In the genomic region with DNA sequence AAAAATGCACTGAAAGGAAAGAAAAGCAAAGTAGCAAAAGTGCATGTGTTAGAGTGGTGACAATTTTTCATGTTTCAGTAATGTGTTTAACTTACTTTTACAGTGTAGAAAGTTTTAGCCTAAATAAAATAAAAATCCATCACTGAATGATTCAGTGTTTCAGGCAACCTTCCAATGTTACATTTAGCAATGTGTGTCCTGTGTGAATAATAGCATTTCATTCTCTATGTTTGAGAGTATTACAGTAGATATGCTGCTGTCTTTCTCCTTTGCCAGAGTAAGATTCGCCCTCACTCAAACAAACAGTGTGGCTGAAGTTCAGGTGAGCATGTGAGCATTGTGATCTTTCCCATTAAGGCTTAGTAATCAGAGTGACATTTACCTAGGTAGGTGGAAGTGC, we compare ENCODE assay signal across 15 cellular contexts.
A peak's percentile ranks its signal among the peaks of the same experiment; 100 is the strongest.
DNase-seq lines count a peak whose midpoint lies in the region; ATAC-seq and TF ChIP-seq lines count a peak whose summit lies in the region.
"Had no signal": no experiment of that assay in that cellular context is flagged by ENCODE, and none has a peak within 500 bp of the region (broad histone marks: within the 10 kb centered on the region; RNA-seq: fewer than 3 reads in every experiment).

No MANE protein-coding gene starts in this region.

- H3K4me2 ChIP-seq in GM23248 (ENCODE audit: unreplicated experiment), result peak overlapping the region; percentile 70

- intact Hi-C loops in upper lobe of right lung (cut with DNase I), result no loop called here

- in situ Hi-C loops in GM23248 (cut with MboI), result no loop called here

- peak overlapping the region; percentile 31 for H3K9ac ChIP-seq in GM23248

- no peak overlapping the region for H3K4me3 Mint-ChIP-seq in activated CD8-positive, alpha-beta memory T cell treated with anti-CD3 and anti-CD28 coated beads, Interleukin-2, amount 10 ng/mL, durations not matched to agents 7 days and 5 days
- H3K4me3 Mint-ChIP-seq: activated CD4-positive, alpha-beta memory T cell treated with anti-CD3 and anti-CD28 coated beads, Interleukin-2, amount 10 ng/mL, durations not matched to agents 7 days and 5 days; immature natural killer cell had no signal

- no peak for TF ChIP-seq CTCF in upper lobe of right lung (IDR thresholded peaks at IDR 0.05)

- H3K36me3 Mint-ChIP-seq in activated CD8-positive, alpha-beta memory T cell treated with anti-CD3 and anti-CD28 coated beads, Interleukin-2, amount 10 ng/mL, durations not matched to agents 7 days and 5 days, result no peaks in the 10 kb centered on the region
- H3K36me3 Mint-ChIP-seq: immature natural killer cell had no signal

- no peaks in the 10 kb centered on the region for H3K9me2 ChIP-seq in GM23248 (ENCODE audit: insufficient read depth)

- no peaks in the 10 kb centered on the region for H3K36me3 ChIP-seq in GM23248 (ENCODE audit: low read depth)
- no peaks in the 10 kb centered on the region for H3K36me3 ChIP-seq in upper lobe of right lung

- no peaks in the 10 kb centered on the region for H3K9me3 ChIP-seq in GM23248 (ENCODE audit: low read depth)
- H3K9me3 ChIP-seq in upper lobe of right lung, result no peaks in the 10 kb centered on the region

- 48 to 52% methylated on average over 1 of the region's 1 CpG for WGBS in GM23248 (ENCODE audit: low coverage in 1 of 2, low lambda C conversion rate in 2 of 2, missing lambda C conversion rate in 2 of 2), 2 experiments

- peaks cover 20% of the 10 kb centered on the region for H3K4me1 ChIP-seq in GM23248 (ENCODE audit: insufficient read depth)
- H3K4me1 ChIP-seq in upper lobe of right lung, result no peaks in the 10 kb centered on the region

- H3K27me3 Mint-ChIP-seq in activated CD8-positive, alpha-beta memory T cell treated with anti-CD3 and anti-CD28 coated beads, Interleukin-2, amount 10 ng/mL, durations not matched to agents 7 days and 5 days, result peaks cover under 1% of the 10 kb centered on the region
- H3K27me3 Mint-ChIP-seq: activated CD4-positive, alpha-beta memory T cell treated with anti-CD3 and anti-CD28 coated beads, Interleukin-2, amount 10 ng/mL, durations not matched to agents 7 days and 5 days had no signal

- H3K9me3 Mint-ChIP-seq in activated CD8-positive, alpha-beta memory T cell treated with anti-CD3 and anti-CD28 coated beads, Interleukin-2, amount 10 ng/mL, durations not matched to agents 7 days and 5 days (ENCODE audit: low read depth), result no peaks in the 10 kb centered on the region
- H3K9me3 Mint-ChIP-seq: activated CD4-positive, alpha-beta memory T cell treated with anti-CD3 and anti-CD28 coated beads, Interleukin-2, amount 10 ng/mL, durations not matched to agents 7 days and 5 days; immature natural killer cell had no signal

- no peak overlapping the region for H3K27ac Mint-ChIP-seq in activated CD8-positive, alpha-beta memory T cell treated with anti-CD3 and anti-CD28 coated beads, Interleukin-2, amount 10 ng/mL, durations not matched to agents 7 days and 5 days
- H3K27ac Mint-ChIP-seq: activated CD4-positive, alpha-beta memory T cell treated with anti-CD3 and anti-CD28 coated beads, Interleukin-2, amount 10 ng/mL, durations not matched to agents 7 days and 5 days; immature natural killer cell had no signal

- DNase-seq in GM23248 (peak; percentile 86), amniotic stem cell (lab: John Stamatoyannopoulos, UW) (peak; percentile 38), fibroblast of the conjunctiva (ENCODE audit: low read depth) (peak; percentile 20), upper lobe of right lung (no peak), occipital lobe (lab: John Stamatoyannopoulos, UW) (no peak), T1000 (lab: John Stamatoyannopoulos, UW) (no peak)
- DNase-seq in activated CD8-positive, alpha-beta memory T cell treated with anti-CD3 and anti-CD28 coated beads, Interleukin-2, amount 10 ng/mL, durations not matched to agents 7 days and 5 days, result no peak
- DNase-seq: activated CD4-positive, alpha-beta memory T cell treated with anti-CD3 and anti-CD28 coated beads, Interleukin-2, amount 10 ng/mL, durations not matched to agents 7 days and 5 days; COR-L47; GF-D8; immature natural killer cell; stimulated activated naive CD4-positive, alpha-beta T cell had no signal

- H3K4me1 Mint-ChIP-seq in activated CD8-positive, alpha-beta memory T cell treated with anti-CD3 and anti-CD28 coated beads, Interleukin-2, amount 10 ng/mL, durations not matched to agents 7 days and 5 days, result no peaks in the 10 kb centered on the region
- H3K4me1 Mint-ChIP-seq: activated CD4-positive, alpha-beta memory T cell treated with anti-CD3 and anti-CD28 coated beads, Interleukin-2, amount 10 ng/mL, durations not matched to agents 7 days and 5 days; immature natural killer cell had no signal

- ATAC-seq in upper lobe of right lung, result no peak
- ATAC-seq in activated CD8-positive, alpha-beta memory T cell treated with anti-CD3 and anti-CD28 coated beads, Interleukin-2, amount 10 ng/mL, durations not matched to agents 7 days and 5 days, result no peak

- H4K20me1 ChIP-seq in GM23248 (ENCODE audit: insufficient read depth), result no peaks in the 10 kb centered on the region

- no peaks in the 10 kb centered on the region for H3K79me2 ChIP-seq in GM23248 (ENCODE audit: insufficient read depth)

- CTCF ChIA-PET in activated CD8-positive, alpha-beta memory T cell treated with anti-CD3 and anti-CD28 coated beads, Interleukin-2, amount 10 ng/mL, durations not matched to agents 7 days and 5 days (lab: Charles Lee), result no interaction called here

- peak overlapping the region; percentile 22; the same call in 1 of the 2 replicates for H3K4me3 ChIP-seq in GM23248
- H3K4me3 ChIP-seq in upper lobe of right lung, result no peak overlapping the region
- H3K4me3 ChIP-seq: skin epidermis had no signal

- H2AFZ ChIP-seq in GM23248, result no peak overlapping the region

- H3K27ac ChIP-seq in GM23248 (peak overlapping the region; percentile 70), upper lobe of right lung (no peak overlapping the region)
- H3K27ac ChIP-seq: HL-60, skin epidermis, VCaP had no signal

- no peaks in the 10 kb centered on the region for H3K27me3 ChIP-seq in GM23248 (replicated peaks; ENCODE audit: insufficient read depth)
- no peaks in the 10 kb centered on the region for H3K27me3 ChIP-seq in upper lobe of right lung

- H3F3A ChIP-seq in GM23248 (ENCODE audit: insufficient read depth), result peaks cover 20% of the 10 kb centered on the region

Comparison
In these comparisons a context has a peak if more than half of its experiments do, and no peak if none do; other contexts are left out.
1. DNase-seq: peak in GM23248 (single experiment), amniotic stem cell (single experiment) and fibroblast of the conjunctiva (single experiment); none in upper lobe of right lung (single experiment), occipital lobe (single experiment), T1000 (single experiment) and activated CD8-positive, alpha-beta memory T cell treated with anti-CD3 and anti-CD28 coated beads, Interleukin-2, amount 10 ng/mL, durations not matched to agents 7 days and 5 days (single experiment).